In the genomic region with DNA sequence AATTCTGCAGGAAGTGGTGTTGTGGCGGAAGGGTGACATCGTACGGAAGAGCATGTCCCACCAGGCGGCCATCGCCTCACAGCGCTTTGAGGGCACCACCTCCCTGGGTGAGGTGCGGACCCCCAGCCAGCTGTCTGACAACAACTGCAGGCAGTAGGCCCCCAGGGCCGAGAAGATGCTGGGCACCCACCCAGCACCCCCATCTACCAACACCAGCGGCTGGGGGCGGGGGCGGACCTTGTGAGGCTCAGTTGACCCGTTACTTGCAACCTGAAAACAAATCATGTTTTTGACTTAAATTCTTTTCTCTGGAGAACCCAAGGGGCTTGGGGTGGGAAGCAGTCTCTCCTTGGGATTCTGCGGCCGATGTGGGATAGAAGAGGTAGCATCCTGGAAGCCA, we compare ENCODE assay signal across 7 cellular contexts.
"Had no signal": no experiment of that assay in that cellular context is flagged by ENCODE, and none has a peak within 500 bp of the region (broad histone marks: within the 10 kb centered on the region; RNA-seq: fewer than 3 reads in every experiment).

No MANE protein-coding gene starts in this region.

- FAIRE-seq: H1, H54 had no signal

- H3K9me3 Mint-ChIP-seq: GM23338, H9, IgD-negative memory B cell had no signal

- H3K4me3 ChIP-seq: GM23338 had no signal

- H3K4me3 Mint-ChIP-seq: GM23338, H9 had no signal

- H3K27ac Mint-ChIP-seq: GM23338, H9, IgD-negative memory B cell had no signal

- DNase-seq: H9, HCEC 1CT had no signal

- H3K27me3 Mint-ChIP-seq: IgD-negative memory B cell had no signal

- H3K4me2 ChIP-seq: GM23338 had no signal

- H2AFZ ChIP-seq: GM23338 had no signal

- H3K27ac ChIP-seq: HL-60 had no signal
